ENCODE assay signal across 1 cellular context in genomic region chr15:38354321-38354929, GRCh38.
TF ChIP-seq lines count a peak whose summit lies in the region.

No MANE protein-coding gene starts in this region.

TF ChIP-seq in HCT116, 20 proteins besides CTCF, POLR2A, EP300 and RAD21 (continued from another document):
- no peak for TF ChIP-seq EGR1 (IDR thresholded peaks at IDR 0.05; ENCODE audit: low read depth)
- TF ChIP-seq ZFX (IDR thresholded peaks at IDR 0.05) = no peak
- no peak for TF ChIP-seq ELF1 (IDR thresholded peaks at IDR 0.05; ENCODE audit: borderline replicate concordance, low read depth)
- no peak for TF ChIP-seq EZH2phosphoT487 (IDR thresholded peaks at IDR 0.05; ENCODE audit: borderline replicate concordance)
- TF ChIP-seq, protein P1, sequence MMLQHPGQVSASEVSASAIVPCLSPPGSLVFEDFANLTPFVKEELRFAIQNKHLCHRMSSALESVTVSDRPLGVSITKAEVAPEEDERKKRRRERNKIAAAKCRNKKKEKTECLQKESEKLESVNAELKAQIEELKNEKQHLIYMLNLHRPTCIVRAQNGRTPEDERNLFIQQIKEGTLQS (IDR thresholded peaks at IDR 0.05) = no peak
- no peak for TF ChIP-seq ZBTB33 (IDR thresholded peaks at IDR 0.05; ENCODE audit: extremely low read depth, insufficient replicate concordance, low read length)
- TF ChIP-seq TCF7L2 (IDR thresholded peaks at IDR 0.05; ENCODE audit: borderline replicate concordance, extremely low read depth, insufficient read depth, insufficient read length) = no peak
- no peak for TF ChIP-seq SP1 (IDR thresholded peaks at IDR 0.05; ENCODE audit: low read depth)
- TF ChIP-seq JUND (IDR thresholded peaks at IDR 0.05) = no peak
